Comparison of ENCODE assay signal across 1 cellular context in the genomic region with DNA sequence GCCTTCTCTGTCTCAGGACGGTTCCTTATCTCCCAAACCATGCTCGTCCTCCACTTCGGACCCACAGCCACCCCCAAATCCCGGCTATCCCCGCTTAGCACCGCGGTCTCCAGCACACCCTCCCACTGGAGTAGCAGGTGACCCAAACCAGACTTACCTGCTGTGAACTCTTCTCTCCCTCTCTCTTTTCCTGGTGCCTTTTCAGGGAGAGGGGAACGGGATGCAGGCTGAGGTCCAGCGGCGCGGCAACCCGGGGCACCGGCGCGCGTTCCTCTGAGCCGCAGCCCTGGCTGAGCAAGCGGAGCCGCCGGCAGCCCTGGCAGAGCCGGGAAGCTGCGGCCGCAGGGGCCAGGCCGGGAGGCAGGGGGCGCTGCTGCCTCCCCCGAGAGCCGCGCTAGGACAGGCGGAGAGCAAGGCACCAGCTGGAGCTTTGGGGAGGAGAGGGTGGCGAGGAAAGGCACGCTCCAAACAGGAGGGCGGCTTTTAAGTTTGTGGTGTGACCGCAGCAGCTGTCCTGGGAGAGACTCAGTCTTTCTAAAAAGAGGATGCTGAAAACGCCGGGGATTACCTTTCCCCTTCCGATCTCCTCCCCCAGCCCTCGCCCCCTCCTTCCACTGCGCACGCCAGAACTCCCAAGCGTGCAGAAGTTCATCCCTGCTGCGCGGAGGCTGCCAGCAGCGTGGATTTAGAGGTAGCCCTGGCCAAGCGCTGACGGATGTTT.
TF ChIP-seq lines count a peak whose summit lies in the region.

A gene (minus strand): TSS at position 536 of the 721 bp plus-strand sequence. CDS start 65,165 bp downstream, outside the sequence.

TF ChIP-seq in IMR-90, 13 proteins besides CTCF, POLR2A, EP300 and RAD21 (continued from another document):
- TF ChIP-seq, protein P1, sequence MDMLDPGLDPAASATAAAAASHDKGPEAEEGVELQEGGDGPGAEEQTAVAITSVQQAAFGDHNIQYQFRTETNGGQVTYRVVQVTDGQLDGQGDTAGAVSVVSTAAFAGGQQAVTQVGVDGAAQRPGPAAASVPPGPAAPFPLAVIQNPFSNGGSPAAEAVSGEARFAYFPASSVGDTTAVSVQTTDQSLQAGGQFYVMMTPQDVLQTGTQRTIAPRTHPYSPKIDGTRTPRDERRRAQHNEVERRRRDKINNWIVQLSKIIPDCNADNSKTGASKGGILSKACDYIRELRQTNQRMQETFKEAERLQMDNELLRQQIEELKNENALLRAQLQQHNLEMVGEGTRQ (IDR thresholded peaks at IDR 0.05; ENCODE audit: low read depth, low read length), result no peak
- TF ChIP-seq MAZ (IDR thresholded peaks at IDR 0.05; ENCODE audit: borderline replicate concordance, low read depth, low read length), result peak; percentile 13; the same call in 1 of the 2 replicates
- peak; percentile 15; the same call in 1 of the 2 replicates for TF ChIP-seq FOS (IDR thresholded peaks at IDR 0.05; ENCODE audit: low read depth, low read length)
- no peak for TF ChIP-seq BHLHE40 (IDR thresholded peaks at IDR 0.05; ENCODE audit: low read depth, low read length)
- peak; percentile 85 for TF ChIP-seq SMC3 (IDR thresholded peaks at IDR 0.05; ENCODE audit: low read depth, low read length)
TF ChIP-seq in IMR-90: peak in this region for 3.
